Comparison of ENCODE assay signal across 8 cellular contexts in genomic region chr3:142315978-142316388, GRCh38.
A peak's percentile ranks its signal among the peaks of the same experiment; 100 is the strongest.
DNase-seq lines count a peak whose midpoint lies in the region; ATAC-seq and TF ChIP-seq lines count a peak whose summit lies in the region.
"Not testable (repeated sequence)": the region's sequence is repeated elsewhere in the genome, so short reads cannot be mapped to it uniquely, and the experiment has no call there.

No MANE protein-coding gene starts in this region.

- H2AFZ ChIP-seq in fibroblast of lung (ENCODE audit: low read length); neural progenitor cell (replicated peaks): not testable (repeated sequence)

- CTCF ChIA-PET in CD4-positive, alpha-beta T cell (lab: Charles Lee); Panc1 (lab: Charles Lee): not testable (repeated sequence)

- H3K79me2 ChIP-seq in fibroblast of lung (ENCODE audit: control insufficient read depth, insufficient read depth, low read length); neural progenitor cell (ENCODE audit: low read depth): not testable (repeated sequence)

- H4K20me1 ChIP-seq in fibroblast of lung (ENCODE audit: control insufficient read depth, extremely low read depth, insufficient read depth, low read length); neural progenitor cell (ENCODE audit: low read depth): not testable (repeated sequence)

- H3K36me3 Mint-ChIP-seq in CD4-positive, alpha-beta T cell (ENCODE audit: low read depth): peaks cover 82% of the 10 kb centered on the region
- H3K36me3 Mint-ChIP-seq in activated T-cell treated with anti-CD3 and anti-CD28 coated beads, Interleukin-2, amount 50 U/mL, for 72 hours (ENCODE audit: insufficient read depth in 2 of 2): peaks cover 4 to 12% of the 10 kb centered on the region in 2 donors
- peaks cover 13% of the 10 kb centered on the region for H3K36me3 Mint-ChIP-seq in neural progenitor cell

- intact Hi-C loops in CD4-positive, alpha-beta T cell (cut with DNase I, micrococcal nuclease); Panc1 (cut with micrococcal nuclease; ENCODE audit: unreplicated experiment); left lung (cut with DNase I): not testable (repeated sequence)

- H3K27me3 Mint-ChIP-seq in CD4-positive, alpha-beta T cell; activated T-cell treated with anti-CD3 and anti-CD28 coated beads, Interleukin-2, amount 50 U/mL, for 72 hours (ENCODE audit: low read depth); neural progenitor cell (ENCODE audit: insufficient read depth, low read depth): not testable (repeated sequence)

- not testable (repeated sequence) for DNase-seq in CD4-positive, alpha-beta T cell; Panc1 (ENCODE audit: low read depth, low spot score); activated T-cell treated with anti-CD3 and anti-CD28 coated beads, Interleukin-2, amount 50 U/mL, for 72 hours; left lung; neural progenitor cell (ENCODE audit: low spot score)
- DNase-seq in EL (peak; percentile 39), M059J (ENCODE audit: low read depth) (peak; percentile 61), fibroblast of lung (ENCODE audit: low read depth in 2 of 2) (peak; percentile 35 to 39)

- H3K9me3 Mint-ChIP-seq in CD4-positive, alpha-beta T cell; activated T-cell treated with anti-CD3 and anti-CD28 coated beads, Interleukin-2, amount 50 U/mL, for 72 hours; neural progenitor cell: not testable (repeated sequence)

- H3F3A ChIP-seq in neural progenitor cell (ENCODE audit: low read depth): not testable (repeated sequence)

- H3K9me3 ChIP-seq in CD4-positive, alpha-beta T cell (ENCODE audit: control insufficient read depth, low read length); Panc1 (ENCODE audit: control insufficient read depth, insufficient read depth, low read depth, low read length); fibroblast of lung (ENCODE audit: control insufficient read depth, insufficient read depth, low read depth, low read length); left lung; neural progenitor cell (ENCODE audit: low read depth): not testable (repeated sequence)

- not testable (repeated sequence) for H3K4me2 ChIP-seq in fibroblast of lung (ENCODE audit: extremely low read depth, insufficient read depth, low read length); neural progenitor cell

- H3K27ac ChIP-seq in CD4-positive, alpha-beta T cell (ENCODE audit: low read depth, low read length); Panc1 (ENCODE audit: low read length); fibroblast of lung (ENCODE audit: insufficient read depth, low read length); left lung: not testable (repeated sequence)
- peak overlapping the region; percentile 72 for H3K27ac ChIP-seq in neural progenitor cell

- not testable (repeated sequence) for H3K27me3 ChIP-seq in CD4-positive, alpha-beta T cell (ENCODE audit: control insufficient read depth, insufficient read depth, low read length); Panc1 (ENCODE audit: control insufficient read depth, insufficient read depth, low read length); fibroblast of lung (ENCODE audit: control insufficient read depth, insufficient read depth, low read length); left lung; neural progenitor cell

- H3K4me1 Mint-ChIP-seq in CD4-positive, alpha-beta T cell (ENCODE audit: low read depth); activated T-cell treated with anti-CD3 and anti-CD28 coated beads, Interleukin-2, amount 50 U/mL, for 72 hours (ENCODE audit: low read depth); neural progenitor cell: not testable (repeated sequence)

- H3K27ac Mint-ChIP-seq in CD4-positive, alpha-beta T cell: peak overlapping the region; percentile 27
- peak overlapping the region; percentile 54 for H3K27ac Mint-ChIP-seq in activated T-cell treated with anti-CD3 and anti-CD28 coated beads, Interleukin-2, amount 50 U/mL, for 72 hours
- H3K27ac Mint-ChIP-seq in neural progenitor cell: not testable (repeated sequence)

- BruUV-seq in Panc1 (replicated peaks; lab: Mats Ljungman, UMichigan): not testable (repeated sequence)

- TF ChIP-seq CTCF in CD4-positive, alpha-beta T cell (IDR thresholded peaks at IDR 0.05); Panc1 (IDR thresholded peaks at IDR 0.05); fibroblast of lung (conservative IDR thresholded peaks at IDR 0.05 in 1 of 2, IDR thresholded peaks at IDR 0.05 in 1 of 2; ENCODE audit: low read depth in 1 of 2, low read length in 2 of 2); left lung (IDR thresholded peaks at IDR 0.05); neural progenitor cell (IDR thresholded peaks at IDR 0.05): not testable (repeated sequence)

- ATAC-seq in CD4-positive, alpha-beta T cell (ENCODE audit: poor library complexity); activated T-cell treated with anti-CD3 and anti-CD28 coated beads, Interleukin-2, amount 50 U/mL, for 72 hours (replicated peaks in 1 of 2): not testable (repeated sequence)
- ATAC-seq in Panc1: peak; percentile 75
- peak; percentile 32 for ATAC-seq in left lung

- POLR2A ChIA-PET in CD4-positive, alpha-beta T cell (lab: Charles Lee): interaction anchor here (0.6 kb wide), 1 partner anchor 11 kb away, joined by 5 read pairs; no protein-coding TSS in a partner anchor
- POLR2A ChIA-PET in Panc1 (lab: Charles Lee): interaction anchor here (0.6 kb wide), 2 partner anchors 8 to 176 kb away, joined by 3 read pairs; no protein-coding TSS in a partner anchor

- H3K4me3 Mint-ChIP-seq in CD4-positive, alpha-beta T cell; activated T-cell treated with anti-CD3 and anti-CD28 coated beads, Interleukin-2, amount 50 U/mL, for 72 hours; neural progenitor cell: not testable (repeated sequence)

- not testable (repeated sequence) for H3K4me1 ChIP-seq in Panc1 (ENCODE audit: control insufficient read depth, insufficient read depth, low read length); fibroblast of lung (ENCODE audit: control insufficient read depth, extremely low read depth, insufficient read depth, low read length); left lung; neural progenitor cell

- not testable (repeated sequence) for H3K9ac ChIP-seq in fibroblast of lung (ENCODE audit: insufficient read depth, low read length); neural progenitor cell

- not testable (repeated sequence) for H3K4me3 ChIP-seq in Panc1 (ENCODE audit: low read depth in 2 of 2, low read length in 2 of 2); fibroblast of lung (replicated peaks in 1 of 4; ENCODE audit: control extremely low read depth in 1 of 4, insufficient read depth in 1 of 4, low read depth in 3 of 4, low read length in 4 of 4); left lung; neural progenitor cell

- H3K36me3 ChIP-seq in Panc1 (ENCODE audit: control insufficient read depth, insufficient read depth, low read length); fibroblast of lung (ENCODE audit: control insufficient read depth, insufficient read depth, low read length); neural progenitor cell: not testable (repeated sequence)
- peaks cover 0 to 79% of the 10 kb centered on the region in 2 donors for H3K36me3 ChIP-seq in left lung

- in situ Hi-C loops in Panc1 (cut with HindIII; ENCODE audit: low pct_unique_long_range_greater_than_20kb, low sequenced_read_pairs): not testable (repeated sequence)
